Comparison of ENCODE assay signal across 27 cellular contexts in genomic region chr12:124616394-124617343, GRCh38. TPM values are rescaled to one million over a fixed set of nuclear protein-coding genes. Genes with fewer than 3 reads are reported as not detected.
DNase-seq lines count a peak whose midpoint lies in the region; ATAC-seq, FAIRE-seq and TF ChIP-seq lines count a peak whose summit lies in the region.
"Had no signal": no experiment of that assay in that cellular context is flagged by ENCODE, and none has a peak within 500 bp of the region (broad histone marks: within the 10 kb centered on the region; RNA-seq: fewer than 3 reads in every experiment).

No MANE protein-coding gene starts in this region.

- H3K36me3 Mint-ChIP-seq in T-helper 17 cell (ENCODE audit: low read depth), result no peaks in the 10 kb centered on the region
- H3K36me3 Mint-ChIP-seq: activated naive CD4-positive, alpha-beta T cell treated with anti-CD3 and anti-CD28 coated beads, Interleukin-2, amount 50 U/mL, for 72 hours; CD4-positive, CD25-positive, alpha-beta regulatory T cell had no signal

- H3K79me1 ChIP-seq in neuronal stem cell (ENCODE audit: low read depth, low read length), result peaks cover under 1% of the 10 kb centered on the region

- no peak for FAIRE-seq in K562 (lab: Jason Lieb, UNC)
- FAIRE-seq: GM12878, H1 had no signal

- H3K27ac ChIP-seq in HEK293 (ENCODE audit: extremely low read depth, low read depth, low read length) (no peak overlapping the region), K562 (ENCODE audit: extremely low read depth, low read depth, low read length) (no peak overlapping the region), neuronal stem cell (replicated peaks; ENCODE audit: low read length) (no peak overlapping the region)
- H3K27ac ChIP-seq: cardiac muscle cell had no signal

- no peak overlapping the region for H2BK15ac ChIP-seq in neuronal stem cell (ENCODE audit: low read length)

- no peaks in the 10 kb centered on the region for H3K79me2 ChIP-seq in K562 (ENCODE audit: control insufficient read depth, insufficient read depth, low read length)

- ATAC-seq in K562, result peak; percentile 34; the same call in 2 of the 3 replicates
- no peak for ATAC-seq in GM18505 (IDR thresholded peaks at IDR 0.05; ENCODE audit: unreplicated experiment)
- no peak for ATAC-seq in T-helper 17 cell
- no peak for ATAC-seq in left ventricle myocardium superior
- ATAC-seq: activated naive CD4-positive, alpha-beta T cell treated with anti-CD3 and anti-CD28 coated beads, Interleukin-2, amount 50 U/mL, for 72 hours; esophagus mucosa; GM12878 had no signal

- TF ChIP-seq CTCF in HEK293 (tag by site-specific recombination; IDR thresholded peaks at IDR 0.05) (no peak), NB4 (IDR thresholded peaks at IDR 0.05; ENCODE audit: low read depth, low read length) (no peak), K562 (IDR thresholded peaks at IDR 0.05 in 2 of 3, conservative IDR thresholded peaks at IDR 0.05 in 1 of 3; ENCODE audit: insufficient read depth in 2 of 3, low read depth in 1 of 3, low read length in 3 of 3) (no peak)

- H3K36me3 ChIP-seq in HEK293 (ENCODE audit: control insufficient read depth in 2 of 2, insufficient read depth in 1 of 2, low read length in 2 of 2) (no peaks in the 10 kb centered on the region), K562 (ENCODE audit: control insufficient read depth, insufficient read depth, low read length) (no peaks in the 10 kb centered on the region), neuronal stem cell (replicated peaks in 1 of 2; ENCODE audit: control insufficient read depth in 2 of 2, insufficient read depth in 2 of 2, low read length in 2 of 2) (no peaks in the 10 kb centered on the region), MG63 (no peaks in the 10 kb centered on the region)
- H3K36me3 ChIP-seq: cardiac muscle cell, heart left ventricle had no signal

- H2BK5ac ChIP-seq in neuronal stem cell (ENCODE audit: low read length), result no peak overlapping the region

- peaks cover 20 to 39% of the 10 kb centered on the region in 2 experiments for H3K27me3 ChIP-seq in K562 (ENCODE audit: control insufficient read depth in 2 of 2, insufficient read depth in 2 of 2, low read length in 2 of 2)
- H3K27me3 ChIP-seq in neuronal stem cell (ENCODE audit: control insufficient read depth in 3 of 3, insufficient read depth in 3 of 3, low read depth in 1 of 3, low read length in 3 of 3), result peaks cover 0 to 20% (median 0%) of the 10 kb centered on the region in 3 experiments
- H3K27me3 ChIP-seq in MG63, result no peaks in the 10 kb centered on the region
- H3K27me3 ChIP-seq: cardiac muscle cell, heart left ventricle had no signal

- H3K27ac Mint-ChIP-seq in T-helper 17 cell, result no peak overlapping the region
- H3K27ac Mint-ChIP-seq: activated T-helper 1 cell treated with anti-CD3 and anti-CD28 coated beads, Interleukin-12 subunit alpha, Interleukin-12 subunit beta, Interleukin-2, Interleukin-4 antibody, amounts not matched to agents 30 ng/mL and 10 ng/mL and 1 ng/mL, durations not matched to agents 14 hours and 24 hours and 36 hours had no signal

- in situ Hi-C loops in K562 (cut with MboI), result no loop called here

- H3K9ac ChIP-seq in K562 (ENCODE audit: insufficient read depth in 1 of 2, low read depth in 2 of 2, low read length in 2 of 2) (no peak overlapping the region; a peak in 1 of 4 replicates), neuronal stem cell (ENCODE audit: low read depth, low read length, poor library complexity) (peak overlapping the region; percentile 47)

- H3K4me1 ChIP-seq in HEK293 (ENCODE audit: control insufficient read depth, insufficient read depth, low read length) (no peaks in the 10 kb centered on the region), K562 (replicated peaks in 1 of 2; ENCODE audit: control insufficient read depth in 2 of 2, insufficient read depth in 2 of 2, low read length in 2 of 2) (peaks cover 0 to 13% of the 10 kb centered on the region in 2 experiments; a peak in 2 of 5 replicates), neuronal stem cell (ENCODE audit: control insufficient read depth in 2 of 2, insufficient read depth in 1 of 2, low read depth in 1 of 2, low read length in 2 of 2) (peaks cover 0 to 5% of the 10 kb centered on the region in 2 donors)

- no peak overlapping the region for H3K4me3 Mint-ChIP-seq in T-helper 17 cell
- H3K4me3 Mint-ChIP-seq: activated T-helper 1 cell treated with anti-CD3 and anti-CD28 coated beads, Interleukin-12 subunit alpha, Interleukin-12 subunit beta, Interleukin-2, Interleukin-4 antibody, amounts not matched to agents 30 ng/mL and 10 ng/mL and 1 ng/mL, durations not matched to agents 14 hours and 24 hours and 36 hours; CD4-positive, CD25-positive, alpha-beta regulatory T cell; neural crest cell had no signal

- no peaks in the 10 kb centered on the region for H3K9me3 ChIP-seq in HEK293 (ENCODE audit: control insufficient read depth, insufficient read depth, low read depth, low read length)
- H3K9me3 ChIP-seq in K562 (replicated peaks; ENCODE audit: control insufficient read depth, insufficient read depth, low read depth, low read length), result no peaks in the 10 kb centered on the region; the same call in 1 of the 2 replicates
- peaks cover 0 to 4% of the 10 kb centered on the region in 2 donors for H3K9me3 ChIP-seq in neuronal stem cell (replicated peaks in 1 of 2; ENCODE audit: control insufficient read depth in 2 of 2, insufficient read depth in 1 of 2, low read depth in 1 of 2, low read length in 2 of 2)
- peaks cover 7% of the 10 kb centered on the region; the same call in 1 of the 2 replicates for H3K9me3 ChIP-seq in MG63
- H3K9me3 ChIP-seq in T-helper 17 cell (ENCODE audit: control insufficient read depth, low read length, poor library complexity, severe bottlenecking), result no peaks in the 10 kb centered on the region

- H3K4me2 ChIP-seq in K562 (ENCODE audit: insufficient read depth, low read length) (no peak overlapping the region), neuronal stem cell (ENCODE audit: insufficient read depth, low read length, poor library complexity, severe bottlenecking) (no peak overlapping the region)

- no peak overlapping the region for H2AFZ ChIP-seq in K562 (ENCODE audit: low read depth, low read length)
- no peak overlapping the region for H2AFZ ChIP-seq in neuronal stem cell (ENCODE audit: low read length)

- H4K91ac ChIP-seq in neuronal stem cell (ENCODE audit: low read depth, low read length, poor library complexity), result no peak overlapping the region

- H2AK5ac ChIP-seq in neuronal stem cell (ENCODE audit: low read depth, low read length), result peak overlapping the region; percentile 79

- BruUV-seq in K562 (replicated peaks; lab: Mats Ljungman, UMichigan), result no TSS peak

- no peak for TF ChIP-seq RAD21 in K562 (CRISPR knock-in tag; conservative IDR thresholded peaks at IDR 0.05 in 1 of 2, IDR thresholded peaks at IDR 0.05 in 1 of 2)

- no peak for TF ChIP-seq EP300 in K562 (IDR thresholded peaks at IDR 0.05; ENCODE audit: low read length)

- no peaks in the 10 kb centered on the region for H3K27me3 Mint-ChIP-seq in T-helper 17 cell

- TF ChIP-seq POLR2A in NB4 (IDR thresholded peaks at IDR 0.05; ENCODE audit: extremely low read depth, insufficient read length) (no peak), K562 (conservative IDR thresholded peaks at IDR 0.05) (no peak), GM18505 (IDR thresholded peaks at IDR 0.05; ENCODE audit: borderline replicate concordance, extremely low read depth, insufficient read depth, insufficient read length) (no peak)

- no peaks in the 10 kb centered on the region for H3K9me1 ChIP-seq in K562 (ENCODE audit: control insufficient read depth, insufficient read depth, low read length)

- H3K4me1 Mint-ChIP-seq in T-helper 17 cell, result peaks cover 2% of the 10 kb centered on the region
- H3K4me1 Mint-ChIP-seq: neural crest cell had no signal

- no peak overlapping the region for H4K8ac ChIP-seq in neuronal stem cell (ENCODE audit: low read depth, low read length)

- H3K4me3 ChIP-seq in HEK293 (ENCODE audit: low read depth, low read length) (no peak overlapping the region), NB4 (ENCODE audit: low read depth, low read length) (no peak overlapping the region), K562 (no peak overlapping the region), neuronal stem cell (ENCODE audit: low read length in 2 of 2) (no peak overlapping the region), MG63 (no peak overlapping the region)
- H3K4me3 ChIP-seq: cardiac muscle cell, coronary artery, GM12878, heart left ventricle had no signal

- peak overlapping the region; percentile 25 for H3K14ac ChIP-seq in neuronal stem cell (ENCODE audit: low read length)

- no peak overlapping the region for H2BK120ac ChIP-seq in neuronal stem cell (ENCODE audit: low read depth, low read length)

- peak overlapping the region; percentile 87 for H2BK12ac ChIP-seq in neuronal stem cell (ENCODE audit: low read length)

- peak overlapping the region; percentile 63 for H3K18ac ChIP-seq in neuronal stem cell (ENCODE audit: low read length)

- H3K4ac ChIP-seq in neuronal stem cell (ENCODE audit: low read length), result no peak overlapping the region

- no peaks in the 10 kb centered on the region for H4K20me1 ChIP-seq in K562 (replicated peaks; ENCODE audit: control insufficient read depth, insufficient read depth, low read length)

- intact Hi-C loops in K562 (cut with micrococcal nuclease) (no loop called here), left ventricle myocardium superior (cut with micrococcal nuclease) (no loop called here)

- POLR2A ChIA-PET in HEK293 (lab: Yijun Ruan, JAX), result interaction anchor here (0.7 kb wide), 1 partner anchor 160 kb away, joined by 4 read pairs; no protein-coding TSS in a partner anchor
- POLR2A ChIA-PET in K562 (lab: Yijun Ruan, JAX), result interaction anchor here (0.7 to 2.1 kb wide), 4 partner anchors 10 to 44 kb away, joined by 3 to 5 read pairs (median 3); no protein-coding TSS in a partner anchor

- CTCF ChIA-PET in HEK293 (lab: Yijun Ruan, JAX) (no interaction called here), K562 (lab: Yijun Ruan, JAX; ENCODE audit: low intra/inter-chr PET ratio) (no interaction called here)

- H3K23ac ChIP-seq in neuronal stem cell (ENCODE audit: low read depth, low read length, poor library complexity), result peak overlapping the region; percentile 18

- peak; percentile 45 for DNase-seq in NB4 (ENCODE audit: low read depth)
- no peak for DNase-seq in K562 (ENCODE audit: extremely low read depth in 1 of 4, low spot score in 3 of 4)
- DNase-seq in neuronal stem cell (ENCODE audit: low spot score), result no peak
- DNase-seq in MG63, result no peak
- no peak for DNase-seq in T-helper 17 cell
- no peak for DNase-seq in left ventricle myocardium superior
- DNase-seq: activated CD4-positive, alpha-beta T cell treated with anti-CD3 and anti-CD28 coated beads, Interleukin-2, amount 50 U/mL, for 4 hours; CD4-positive, CD25-positive, alpha-beta regulatory T cell; DMS 273 treated with DMSO at 0.1 percent for 48 hours; EL; foreskin fibroblast; NCI-H1417 treated with DMSO at 0.1 percent for 48 hours; OCI-M1; stimulated activated naive CD4-positive, alpha-beta T cell; SW 1271; T1000 had no signal

- WGBS in K562 (ENCODE audit: insufficient coverage, low coverage, missing lambda C conversion rate), result 19% methylated on average over 20 of the region's 23 CpGs
- WGBS in neuronal stem cell (ENCODE audit: extremely low coverage in 2 of 2, insufficient read length in 2 of 2, insufficient replicate concordance in 1 of 2), 2 donors, result 100% methylated on average over 2 of the region's 23 CpGs; no CpG with 5 or more reads in 1 of the 2 donors

RNA-seq across cellular contexts. Expression of gene NCOR2, which starts 49.3 kb away (rescaled TPM):
- total RNA-seq in K562 (2011; cell fraction: chromatin; rRNA removed; ENCODE audit: low replicate concordance), result 66.7 and 165 TPM in 2 replicates
- 51.9 and 54.2 TPM in 2 replicates for total RNA-seq in K562 (2011; cell fraction: nucleolus; rRNA removed)
- 57.6 and 83.1 TPM in 2 replicates for total RNA-seq in K562 (2011; cell fraction: nucleoplasm; rRNA removed)
- 18.2 and 22.3 TPM in 2 replicates for total RNA-seq in K562 (2014; rRNA removed)
- 2.8 and 4.1 TPM in 2 replicates for total RNA-seq in K562 (2014; rRNA removed; fragmentation: Illumina TruSeq; extraction: Trizol)
- 8.1 and 8.4 TPM in 2 replicates for total RNA-seq in K562 (2015; rRNA removed; fragmentation: Illumina TruSeq; extraction: Trizol)
- total RNA-seq in K562 (2021), result 124 and 126 TPM in 2 replicates
- 3.1 and 4.2 TPM in 2 replicates for polyA plus RNA-seq in K562 (2011; rRNA removed)
- 4.1 and 9.7 TPM in 2 replicates for polyA plus RNA-seq in K562 (2011; cell fraction: cytosol; rRNA removed)
- polyA plus RNA-seq in K562 (2011; cell fraction: nucleus; rRNA removed), result 20.4 and 29.6 TPM in 2 replicates
- polyA plus RNA-seq in K562 (2012), result 56.5 and 65.0 TPM in 2 replicates
- 22.6 and 36.3 TPM in 2 replicates for polyA plus RNA-seq in K562 (2014; fragmentation: Illumina TruSeq; extraction: Trizol)
- polyA plus RNA-seq in K562 (2014; fragmentation: Nextera tagmentation; extraction: Ambion mirVana), result under 1 TPM; 0.18 to 0.20 TPM
- polyA plus RNA-seq in K562 (2014; rRNA removed), result 24.9 and 29.2 TPM in 2 replicates
- polyA minus RNA-seq in K562 (2011; rRNA and poly(A)+ RNA removed), result 7.3 and 9.9 TPM in 2 replicates
- 27.1 and 60.8 TPM in 2 replicates for polyA minus RNA-seq in K562 (2011; cell fraction: cytosol; rRNA and poly(A)+ RNA removed)
- 18.8 and 19.2 TPM in 2 replicates for polyA minus RNA-seq in K562 (2011; cell fraction: nucleus; rRNA and poly(A)+ RNA removed)
- 80.7 TPM for polyA plus RNA-seq in neuronal stem cell (2013, experiment 1 of 2)
- 80.2 TPM for polyA plus RNA-seq in neuronal stem cell (2013, experiment 2 of 2)
- total RNA-seq in MG63 (2014; rRNA removed; shearing (Covaris generic); ENCODE audit: low replicate concordance), result 17.0 and 32.9 TPM in 2 replicates
- 100 to 1,000 TPM; 107 to 119 TPM for total RNA-seq in T-helper 17 cell
- 142 TPM for total RNA-seq in left ventricle myocardium superior
